In genomic region chr17:64938925-64939474, GRCh38 we compare ENCODE assay signal across 9 cellular contexts. TPM values are rescaled to one million over a fixed set of nuclear protein-coding genes. Genes with fewer than 3 reads are reported as not detected.
DNase-seq lines count a peak whose midpoint lies in the region; ATAC-seq, FAIRE-seq and TF ChIP-seq lines count a peak whose summit lies in the region.
"Had no signal": no experiment of that assay in that cellular context is flagged by ENCODE, and none has a peak within 500 bp of the region (broad histone marks: within the 10 kb centered on the region; RNA-seq: fewer than 3 reads in every experiment).

No MANE protein-coding gene starts in this region.

- no peaks in the 10 kb centered on the region for H3K36me3 ChIP-seq in pancreas

- peaks cover 24% of the 10 kb centered on the region for H3K4me1 Mint-ChIP-seq in activated CD8-positive, alpha-beta T cell treated with anti-CD3 and anti-CD28 coated beads, Interleukin-2, amount 10 ng/mL, durations not matched to agents 7 days and 5 days (ENCODE audit: low read depth)

- no peaks in the 10 kb centered on the region for H3K27me3 ChIP-seq in pancreas

- H3K27ac Mint-ChIP-seq in activated CD8-positive, alpha-beta T cell treated with anti-CD3 and anti-CD28 coated beads, Interleukin-2, amount 10 ng/mL, durations not matched to agents 7 days and 5 days = no peak overlapping the region

- intact Hi-C loops in pancreas (cut with DNase I) = no loop called here

- H3K9me3 Mint-ChIP-seq in activated CD8-positive, alpha-beta T cell treated with anti-CD3 and anti-CD28 coated beads, Interleukin-2, amount 10 ng/mL, durations not matched to agents 7 days and 5 days (ENCODE audit: insufficient read depth) = no peaks in the 10 kb centered on the region

- no peak overlapping the region for H3K27ac ChIP-seq in pancreas

- no peaks in the 10 kb centered on the region for H3K36me3 Mint-ChIP-seq in activated CD8-positive, alpha-beta T cell treated with anti-CD3 and anti-CD28 coated beads, Interleukin-2, amount 10 ng/mL, durations not matched to agents 7 days and 5 days (ENCODE audit: low read depth)

- peak; percentile 90 for TF ChIP-seq CTCF in GM12875 (IDR thresholded peaks at IDR 0.05; ENCODE audit: borderline replicate concordance, insufficient read depth, low read depth, low read length)
- TF ChIP-seq CTCF in fibroblast of mammary gland (conservative IDR thresholded peaks at IDR 0.05; ENCODE audit: control insufficient read depth, insufficient read depth, low read depth, low read length) = peak; percentile 51
- TF ChIP-seq CTCF in pancreas (IDR thresholded peaks at IDR 0.05) = peak in 3 of 4 donors; percentile 16 to 21 (median 18)

- 60 to 79% methylated on average over 11 of the region's 11 CpGs for WGBS in pancreas, 2 donors

- H3K4me1 ChIP-seq in pancreas = no peaks in the 10 kb centered on the region

- H3K27me3 Mint-ChIP-seq in activated CD8-positive, alpha-beta T cell treated with anti-CD3 and anti-CD28 coated beads, Interleukin-2, amount 10 ng/mL, durations not matched to agents 7 days and 5 days (ENCODE audit: low read depth) = peaks cover 10% of the 10 kb centered on the region

- H3K4me3 ChIP-seq in GM12875 (ENCODE audit: low read depth, low read length) = no peak overlapping the region
- H3K4me3 ChIP-seq in fibroblast of mammary gland (ENCODE audit: control insufficient read depth, low read depth, low read length) = no peak overlapping the region
- no peak overlapping the region for H3K4me3 ChIP-seq in pancreas

- H3K9me3 ChIP-seq in pancreas = no peaks in the 10 kb centered on the region

- no peak for FAIRE-seq in pancreas (lab: Jason Lieb, UNC)
- FAIRE-seq: TTC549 had no signal

- CTCF ChIA-PET in activated CD8-positive, alpha-beta T cell treated with anti-CD3 and anti-CD28 coated beads, Interleukin-2, amount 10 ng/mL, durations not matched to agents 7 days and 5 days (lab: Charles Lee) = interaction anchor here (0.6 to 2.7 kb wide), 11 partner anchors 11 to 171 kb away, joined by 3 to 17 read pairs (median 5); partner anchors contain the start of gene LRRC37A3

- DNase-seq in KBM-7 (peak; percentile 62), fibroblast of mammary gland (ENCODE audit: low read depth) (peak; percentile 26), pancreas (peak in 3 of 6 donors; percentile 31 to 68 (median 39))
- DNase-seq in activated CD8-positive, alpha-beta T cell treated with anti-CD3 and anti-CD28 coated beads, Interleukin-2, amount 10 ng/mL, durations not matched to agents 7 days and 5 days = peak; percentile 59

- peak; percentile 84 for ATAC-seq in activated CD8-positive, alpha-beta T cell treated with anti-CD3 and anti-CD28 coated beads, Interleukin-2, amount 10 ng/mL, durations not matched to agents 7 days and 5 days
- ATAC-seq in pancreas (peak in 3 of 4 donors; percentile 60 to 90 (median 86)), HG03571 (IDR thresholded peaks at IDR 0.05; ENCODE audit: unreplicated experiment) (no peak), HG03139 (IDR thresholded peaks at IDR 0.05; ENCODE audit: unreplicated experiment) (no peak), HG03460 (IDR thresholded peaks at IDR 0.05; ENCODE audit: unreplicated experiment) (no peak)

- H3K4me3 Mint-ChIP-seq in activated CD8-positive, alpha-beta T cell treated with anti-CD3 and anti-CD28 coated beads, Interleukin-2, amount 10 ng/mL, durations not matched to agents 7 days and 5 days = no peak overlapping the region

- in situ Hi-C loops in KBM-7 (cut with MboI; ENCODE audit: low pct_unique_long_range_greater_than_20kb, low sequenced_read_pairs) = no loop called here

- POLR2A ChIA-PET in activated CD8-positive, alpha-beta T cell treated with anti-CD3 and anti-CD28 coated beads, Interleukin-2, amount 10 ng/mL, durations not matched to agents 7 days and 5 days (lab: Charles Lee) = no interaction called here

RNA-seq across cellular contexts. Expression of gene LRRC37A3, which starts 19.7 kb away (rescaled TPM):
- total RNA-seq in activated CD8-positive, alpha-beta T cell treated with anti-CD3 and anti-CD28 coated beads, Interleukin-2, amount 10 ng/mL, durations not matched to agents 7 days and 5 days = 1 to 10 TPM; 9.6 to 9.7 TPM
- 10 to 100 TPM in 1 of 6 donors, 1 to 10 TPM in 5; 2.9 to 10.4 (median 6.3) TPM for total RNA-seq in pancreas
- polyA plus RNA-seq in pancreas = 10 to 100 TPM in 1 of 2 donors, 1 to 10 TPM in 1; 6.8 to 12.1 TPM

Comparison
In these comparisons a context has a peak if more than half of its experiments do, and no peak if none do; other contexts are left out.
1. CTCF ChIP-seq: peak in every context shown above with its lines; median percentile 90 in GM12875; 51 in fibroblast of mammary gland; 18 in pancreas.
2. ATAC-seq: peak in activated CD8-positive, alpha-beta T cell treated with anti-CD3 and anti-CD28 coated beads, Interleukin-2, amount 10 ng/mL, durations not matched to agents 7 days and 5 days (single experiment) and pancreas (3 of 4); none in HG03571 (single experiment), HG03139 (single experiment) and HG03460 (single experiment).